1 cellular context compared by ENCODE assay signal in genomic region chr4:122731676-122732075, GRCh38.
TF ChIP-seq lines count a peak whose summit lies in the region.

No MANE protein-coding gene starts in this region.

TF ChIP-seq in HCT116, 20 proteins besides CTCF, POLR2A, EP300 and RAD21 (continued from another document):
- TF ChIP-seq ZBTB33 (IDR thresholded peaks at IDR 0.05; ENCODE audit: extremely low read depth, insufficient replicate concordance, low read length) (no peak), EGR1 (IDR thresholded peaks at IDR 0.05; ENCODE audit: low read depth) (no peak)
